ENCODE assay signal across 8 cellular contexts in genomic region chr16:28188085-28188916, GRCh38. TPM values are rescaled to one million over a fixed set of nuclear protein-coding genes. Genes with fewer than 3 reads are reported as not detected.
DNase-seq lines count a peak whose midpoint lies in the region; ATAC-seq and TF ChIP-seq lines count a peak whose summit lies in the region.

No MANE protein-coding gene starts in this region.

- H3K9me3 Mint-ChIP-seq in progenitor cell of endocrine pancreas (ENCODE audit: low read depth), result peaks cover 3% of the 10 kb centered on the region

- peaks cover 1% of the 10 kb centered on the region for H4K20me1 ChIP-seq in fibroblast of lung (ENCODE audit: control insufficient read depth, extremely low read depth, insufficient read depth, low read length)

- peaks cover 36% of the 10 kb centered on the region for H3K4me1 ChIP-seq in fibroblast of lung (ENCODE audit: control insufficient read depth, extremely low read depth, insufficient read depth, low read length)

- CTCF ChIA-PET in GM10248 (lab: Yijun Ruan, JAX), result interaction anchor here (1.0 to 3.0 kb wide), 14 partner anchors 8 to 117 kb away, joined by 3 to 14 read pairs (median 4); no protein-coding TSS in a partner anchor

- peaks cover 5% of the 10 kb centered on the region for H3K36me3 Mint-ChIP-seq in progenitor cell of endocrine pancreas (ENCODE audit: insufficient read depth)

- H3K36me3 ChIP-seq in fibroblast of lung (ENCODE audit: control insufficient read depth, insufficient read depth, low read length), result no peaks in the 10 kb centered on the region

- H3K27me3 Mint-ChIP-seq in progenitor cell of endocrine pancreas, result no peaks in the 10 kb centered on the region

- peaks cover 14% of the 10 kb centered on the region for H3K4me1 Mint-ChIP-seq in progenitor cell of endocrine pancreas (ENCODE audit: low read depth)

- H3K4me3 Mint-ChIP-seq in progenitor cell of endocrine pancreas (ENCODE audit: low read depth), result no peak overlapping the region

- ATAC-seq in GM21423 (IDR thresholded peaks at IDR 0.05; ENCODE audit: unreplicated experiment), result peak; percentile 69
- peak; percentile 44 for ATAC-seq in HG03558 (IDR thresholded peaks at IDR 0.05; ENCODE audit: extremely low read depth, unreplicated experiment)

- no peak overlapping the region for H3K27ac Mint-ChIP-seq in progenitor cell of endocrine pancreas

- POLR2A ChIA-PET in GM10248 (lab: Yijun Ruan, JAX), result interaction anchor here (0.6 to 0.7 kb wide), 4 partner anchors 22 to 52 kb away, joined by 3 to 12 read pairs (median 8); no protein-coding TSS in a partner anchor

- H2AFZ ChIP-seq in fibroblast of lung (ENCODE audit: low read length), result no peak overlapping the region

- H3K9ac ChIP-seq in fibroblast of lung (ENCODE audit: insufficient read depth, low read length), result no peak overlapping the region

- H3K27me3 ChIP-seq in fibroblast of lung (ENCODE audit: control insufficient read depth, insufficient read depth, low read length), result no peaks in the 10 kb centered on the region

- H3K9me3 ChIP-seq in fibroblast of lung (ENCODE audit: control insufficient read depth, insufficient read depth, low read depth, low read length), result no peaks in the 10 kb centered on the region

- peak overlapping the region; percentile 35 for H3K4me2 ChIP-seq in fibroblast of lung (ENCODE audit: extremely low read depth, insufficient read depth, low read length)

- DNase-seq in GM10248 (ENCODE audit: extremely low spot score) (peak; percentile 57), fibroblast of lung (ENCODE audit: low read depth in 2 of 2) (peak in 1 of 2 donors; percentile 58), progenitor cell of endocrine pancreas (ENCODE audit: low spot score, unreplicated experiment) (no peak), dedifferentiated amniotic fluid mesenchymal stem cell (ENCODE audit: extremely low spot score) (no peak)
- DNase-seq in activated CD4-positive, alpha-beta T cell treated with anti-CD3 and anti-CD28 coated beads, Interleukin-2, amount 50 U/mL, for 1 hour, result no peak
- no peak for DNase-seq in activated CD4-positive, alpha-beta T cell treated with anti-CD3 and anti-CD28 coated beads, Interleukin-2, amount 50 U/mL, for 48 hours

- H3K79me2 ChIP-seq in fibroblast of lung (ENCODE audit: control insufficient read depth, insufficient read depth, low read length), result peaks cover 98% of the 10 kb centered on the region

- no peak overlapping the region for H3K4me3 ChIP-seq in fibroblast of lung (replicated peaks in 1 of 4; ENCODE audit: control extremely low read depth in 1 of 4, insufficient read depth in 1 of 4, low read depth in 3 of 4, low read length in 4 of 4)

- H3K27ac ChIP-seq in fibroblast of lung (ENCODE audit: insufficient read depth, low read length), result peak overlapping the region; percentile 44

- TF ChIP-seq CTCF in GM10248 (IDR thresholded peaks at IDR 0.05; ENCODE audit: control extremely low read depth, extremely low read depth, low read depth, missing control alignments) (no peak), fibroblast of lung (conservative IDR thresholded peaks at IDR 0.05 in 1 of 2, IDR thresholded peaks at IDR 0.05 in 1 of 2; ENCODE audit: low read depth in 1 of 2, low read length in 2 of 2) (no peak), progenitor cell of endocrine pancreas (IDR thresholded peaks at IDR 0.05; ENCODE audit: unreplicated experiment) (no peak)

RNA-seq across cellular contexts. Expression of gene XPO6, which starts 23.5 kb away (rescaled TPM):
- total RNA-seq in fibroblast of lung (63.9 and 134 TPM in 2 replicates), progenitor cell of endocrine pancreas (82.9 and 87.5 TPM in 2 replicates)
- polyA plus RNA-seq in fibroblast of lung, result 162 and 185 TPM in 2 replicates
- polyA plus RNA-seq in fibroblast of lung (2012), result 138 and 147 TPM in 2 replicates
- 605 and 618 TPM in 2 replicates for polyA minus RNA-seq in fibroblast of lung (ENCODE audit: low replicate concordance)
